ENCODE assay signal across 1 cellular context in the genomic region with DNA sequence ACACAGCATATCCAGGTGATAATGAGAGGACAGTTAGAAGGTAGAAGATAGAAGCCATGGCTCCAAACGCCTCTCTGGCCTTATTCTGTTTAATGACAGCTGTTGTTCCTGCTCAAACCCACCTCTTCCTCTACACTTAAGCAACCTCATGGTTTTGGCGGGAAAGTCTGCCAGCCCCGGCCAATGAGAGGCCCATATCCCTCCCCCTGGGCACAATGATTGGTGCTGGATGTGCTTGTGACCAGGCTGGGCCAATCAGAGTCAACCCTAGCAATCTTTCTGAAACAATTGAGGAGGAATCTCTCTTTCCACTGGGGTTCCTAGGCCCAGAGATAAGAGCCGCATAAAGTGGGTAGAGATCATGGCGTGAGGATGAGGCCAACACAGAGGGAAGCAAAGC.
TF ChIP-seq lines count a peak whose summit lies in the region.

No MANE protein-coding gene starts in this region.

TF ChIP-seq in GM12878, 131 proteins besides CTCF, POLR2A, EP300 and RAD21:
- no peak for TF ChIP-seq IKZF1 (conservative IDR thresholded peaks at IDR 0.05)
- TF ChIP-seq CBX3 (IDR thresholded peaks at IDR 0.05; ENCODE audit: borderline replicate concordance, low read depth): no peak
- TF ChIP-seq, protein P1, sequence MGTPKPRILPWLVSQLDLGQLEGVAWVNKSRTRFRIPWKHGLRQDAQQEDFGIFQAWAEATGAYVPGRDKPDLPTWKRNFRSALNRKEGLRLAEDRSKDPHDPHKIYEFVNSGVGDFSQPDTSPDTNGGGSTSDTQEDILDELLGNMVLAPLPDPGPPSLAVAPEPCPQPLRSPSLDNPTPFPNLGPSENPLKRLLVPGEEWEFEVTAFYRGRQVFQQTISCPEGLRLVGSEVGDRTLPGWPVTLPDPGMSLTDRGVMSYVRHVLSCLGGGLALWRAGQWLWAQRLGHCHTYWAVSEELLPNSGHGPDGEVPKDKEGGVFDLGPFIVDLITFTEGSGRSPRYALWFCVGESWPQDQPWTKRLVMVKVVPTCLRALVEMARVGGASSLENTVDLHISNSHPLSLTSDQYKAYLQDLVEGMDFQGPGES (IDR thresholded peaks at IDR 0.05): no peak
- no peak for TF ChIP-seq SUPT20H (IDR thresholded peaks at IDR 0.05; ENCODE audit: borderline replicate concordance, control insufficient read depth, low read depth, low read length)
- TF ChIP-seq STAT1 (conservative IDR thresholded peaks at IDR 0.05): no peak
- no peak for TF ChIP-seq ATF7 (IDR thresholded peaks at IDR 0.05; ENCODE audit: low read depth)
- peak; percentile 71 for TF ChIP-seq SP1 (IDR thresholded peaks at IDR 0.05; ENCODE audit: low read depth, low read length)
